In the genomic region with DNA sequence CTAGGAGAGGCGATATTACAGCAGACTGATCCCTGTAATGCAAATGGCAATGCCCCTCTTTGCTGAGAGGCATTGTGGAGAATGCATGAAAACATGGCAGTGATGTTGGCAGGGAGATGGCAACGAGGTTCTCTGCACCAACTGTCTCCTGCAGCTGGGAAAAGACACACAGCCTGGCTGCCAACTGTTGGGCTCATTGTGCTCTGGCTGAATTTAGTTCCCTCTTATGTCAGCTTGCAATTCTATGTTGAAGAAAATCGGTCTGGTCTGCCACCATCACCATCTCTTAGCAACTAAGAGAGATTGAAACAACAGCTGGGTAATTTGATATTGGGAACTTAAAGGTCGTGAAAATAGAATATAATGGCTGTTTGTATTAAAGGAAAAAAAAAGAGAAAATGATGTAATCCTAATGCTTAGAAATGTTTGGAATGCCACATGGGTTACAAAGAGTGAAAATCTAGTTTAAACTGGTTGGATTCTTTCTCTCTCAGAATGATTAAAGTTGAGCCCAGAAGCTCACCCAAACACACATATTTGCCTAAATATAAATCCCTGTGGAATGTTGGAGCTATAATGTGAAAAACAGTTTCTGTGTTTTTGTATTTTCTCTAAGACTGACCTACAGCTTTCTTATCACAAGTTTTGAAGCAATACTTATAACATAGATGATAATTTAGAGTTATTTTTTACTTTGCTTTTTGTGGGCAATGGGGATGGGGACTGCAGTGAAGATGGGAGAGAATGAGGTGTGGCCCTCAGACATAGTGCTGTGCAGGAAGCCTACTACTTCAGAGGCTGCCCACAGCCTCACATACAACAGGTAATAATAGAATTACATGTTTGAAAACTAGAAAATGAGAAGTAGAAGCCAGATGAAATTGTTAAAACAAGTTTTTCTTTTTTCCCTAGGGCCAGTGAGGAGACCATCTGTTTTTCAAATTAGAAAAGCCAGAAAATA, we compare ENCODE assay signal across 11 cellular contexts.
DNase-seq lines count a peak whose midpoint lies in the region; ATAC-seq and TF ChIP-seq lines count a peak whose summit lies in the region.
"Had no signal": no experiment of that assay in that cellular context is flagged by ENCODE, and none has a peak within 500 bp of the region (broad histone marks: within the 10 kb centered on the region; RNA-seq: fewer than 3 reads in every experiment).

No MANE protein-coding gene starts in this region.

- H3K27me3 ChIP-seq in tibial nerve, result no peaks in the 10 kb centered on the region
- H3K27me3 ChIP-seq in upper lobe of left lung, result no peaks in the 10 kb centered on the region
- H3K27me3 ChIP-seq: neutrophil had no signal

- no peaks in the 10 kb centered on the region for H3K9me3 Mint-ChIP-seq in brain
- H3K9me3 Mint-ChIP-seq: activated CD4-positive, alpha-beta T cell treated with anti-CD3 and anti-CD28 coated beads, Interleukin-2, amount 10 ng/mL, durations not matched to agents 24 days and 14 days had no signal

- ATAC-seq in GM21447 (IDR thresholded peaks at IDR 0.05; ENCODE audit: unreplicated experiment), result no peak
- ATAC-seq in upper lobe of left lung (ENCODE audit: low FRiP score in 2 of 2), result no peak

- DNase-seq in DMS 273 (lab: John Stamatoyannopoulos, UW; ENCODE audit: unreplicated experiment) (peak; percentile 73), DMS 273 treated with DMSO at 0.1 percent for 48 hours (lab: John Stamatoyannopoulos, UW) (no peak), kidney glomerular epithelial cell (lab: John Stamatoyannopoulos, UW) (peak; percentile 74), tibial nerve (ENCODE audit: low spot score in 2 of 2) (no peak), NCI-H82 (lab: John Stamatoyannopoulos, UW) (no peak), upper lobe of left lung (no peak)
- DNase-seq: activated CD4-positive, alpha-beta T cell treated with anti-CD3 and anti-CD28 coated beads, Interleukin-2, amount 10 ng/mL, durations not matched to agents 24 days and 14 days had no signal

- TF ChIP-seq CTCF in brain (conservative IDR thresholded peaks at IDR 0.05) (no peak), tibial nerve (IDR thresholded peaks at IDR 0.05) (no peak), upper lobe of left lung (IDR thresholded peaks at IDR 0.05) (no peak)

- H3K4me1 ChIP-seq in tibial nerve (peaks cover 0 to 40% (median 13%) of the 10 kb centered on the region in 4 donors), upper lobe of left lung (peaks cover 0 to 12% (median 4%) of the 10 kb centered on the region in 4 donors)

- WGBS in tibial nerve, 2 donors, result 17 to 22% methylated on average over 4 of the region's 4 CpGs
- 43 to 63% methylated on average over 4 of the region's 4 CpGs for WGBS in upper lobe of left lung, 2 donors

- peak overlapping the region; percentile 54 to 97 (median 79) for H3K27ac Mint-ChIP-seq in brain
- H3K27ac Mint-ChIP-seq: activated CD4-positive, alpha-beta T cell treated with anti-CD3 and anti-CD28 coated beads, Interleukin-2, amount 10 ng/mL, durations not matched to agents 24 days and 14 days had no signal

- H3K4me3 ChIP-seq in tibial nerve (no peak overlapping the region), upper lobe of left lung (no peak overlapping the region)

- peak overlapping the region; percentile 33 to 75 (median 42) for H3K4me3 Mint-ChIP-seq in brain
- H3K4me3 Mint-ChIP-seq: activated CD4-positive, alpha-beta T cell treated with anti-CD3 and anti-CD28 coated beads, Interleukin-2, amount 10 ng/mL, durations not matched to agents 24 days and 14 days had no signal

- no peaks in the 10 kb centered on the region for H3K9me3 ChIP-seq in tibial nerve
- H3K9me3 ChIP-seq in upper lobe of left lung, result no peaks in the 10 kb centered on the region
- H3K9me3 ChIP-seq: neutrophil had no signal

- peak overlapping the region; percentile 33 to 84 (median 60) for H3K27ac ChIP-seq in tibial nerve
- H3K27ac ChIP-seq in upper lobe of left lung, result no peak overlapping the region
- H3K27ac ChIP-seq: 22Rv1, neutrophil had no signal

- H3K4me1 Mint-ChIP-seq in brain, result peaks cover 76% of the 10 kb centered on the region
- H3K4me1 Mint-ChIP-seq: activated CD4-positive, alpha-beta T cell treated with anti-CD3 and anti-CD28 coated beads, Interleukin-2, amount 10 ng/mL, durations not matched to agents 24 days and 14 days had no signal

- H3K36me3 ChIP-seq in tibial nerve (no peaks in the 10 kb centered on the region), upper lobe of left lung (no peaks in the 10 kb centered on the region)
- H3K36me3 ChIP-seq: neutrophil had no signal

- TF ChIP-seq EP300 in tibial nerve (IDR thresholded peaks at IDR 0.05), result peak in 1 of 2 donors; percentile 9
- TF ChIP-seq EP300 in upper lobe of left lung (IDR thresholded peaks at IDR 0.05), result no peak

- H3K27me3 Mint-ChIP-seq in brain, result no peaks in the 10 kb centered on the region

- TF ChIP-seq POLR2A in tibial nerve (IDR thresholded peaks at IDR 0.05) (no peak), upper lobe of left lung (IDR thresholded peaks at IDR 0.05) (no peak)

- peaks cover 3% of the 10 kb centered on the region for H3K36me3 Mint-ChIP-seq in brain

Comparison
In these comparisons a context has a peak if more than half of its experiments do, and no peak if none do; other contexts are left out.
1. DNase-seq: peak in DMS 273 (single experiment) and kidney glomerular epithelial cell (single experiment); none in DMS 273 treated with DMSO at 0.1 percent for 48 hours (single experiment), tibial nerve (0 of 2), NCI-H82 (single experiment) and upper lobe of left lung (0 of 2).
2. H3K27ac ChIP-seq: peak in tibial nerve (4 of 4); none in upper lobe of left lung (0 of 4).